In the genomic region with DNA sequence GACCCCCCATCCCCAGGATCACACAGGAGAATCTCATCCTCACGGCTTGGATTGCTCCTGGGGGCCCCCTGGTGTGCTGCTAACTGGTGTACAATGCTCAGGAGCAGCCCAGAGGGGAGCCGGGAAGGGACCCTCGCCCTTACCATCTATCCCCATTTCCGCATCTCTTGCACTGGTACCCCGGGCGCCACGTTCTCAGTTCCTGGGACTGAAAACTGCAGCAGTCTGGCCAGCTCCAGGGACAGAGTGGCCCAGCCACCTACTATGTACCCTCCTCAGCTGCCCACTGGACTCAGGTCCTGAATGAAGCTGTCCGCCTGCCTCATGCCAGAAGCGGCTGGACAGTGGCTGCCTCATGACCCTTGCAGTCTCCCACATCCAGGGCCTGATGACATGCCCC, we compare ENCODE assay signal across 23 cellular contexts. TPM values are rescaled to one million over a fixed set of nuclear protein-coding genes. Genes with fewer than 3 reads are reported as not detected.
"Had no signal": no experiment of that assay in that cellular context is flagged by ENCODE, and none has a peak within 500 bp of the region (broad histone marks: within the 10 kb centered on the region; RNA-seq: fewer than 3 reads in every experiment).

No MANE protein-coding gene starts in this region.

- H3K4me2 ChIP-seq: hepatocyte had no signal

- ATAC-seq: foreskin keratinocyte, gastroesophageal sphincter, heart left ventricle, left cardiac atrium, left lung, left ventricle myocardium superior, lower lobe of right lung, mucosa of descending colon had no signal

- FAIRE-seq: colon, frontal cortex had no signal

- H3K36me3 Mint-ChIP-seq: immature natural killer cell had no signal

- H3K9me3 ChIP-seq: esophagus muscularis mucosa, gastroesophageal sphincter, heart left ventricle, left lung, lower lobe of right lung, mucosa of descending colon had no signal

- H3K4me3 Mint-ChIP-seq: immature natural killer cell had no signal

- H3K4me1 Mint-ChIP-seq: immature natural killer cell had no signal

- H3K27me3 ChIP-seq: gastroesophageal sphincter, hepatocyte had no signal

- H3K27ac ChIP-seq: coronary artery, dorsolateral prefrontal cortex, esophagus muscularis mucosa, foreskin keratinocyte, gastroesophageal sphincter, heart left ventricle, hepatocyte, left lung, lower lobe of right lung had no signal

- H3K9me3 Mint-ChIP-seq: immature natural killer cell had no signal

- H3K79me2 ChIP-seq: hepatocyte had no signal

- H3K4me1 ChIP-seq: foreskin keratinocyte, left lung, lower lobe of right lung had no signal

- H3K36me3 ChIP-seq: esophagus muscularis mucosa, gastroesophageal sphincter, heart left ventricle, left lung, lower lobe of right lung had no signal

- H2AFZ ChIP-seq: hepatocyte had no signal

- H3K4me3 ChIP-seq: coronary artery, dorsolateral prefrontal cortex, esophagus muscularis mucosa, gastroesophageal sphincter, heart left ventricle, hepatocyte, left lung, lower lobe of right lung, mucosa of descending colon had no signal

- H3K27ac Mint-ChIP-seq: immature natural killer cell, mesothelial cell of epicardium had no signal

- DNase-seq: dermis blood vessel endothelial cell; effector CD4-positive, alpha-beta T cell; effector memory CD4-positive, alpha-beta T cell; foreskin keratinocyte; heart left ventricle; hypothalamus; immature natural killer cell; islet precursor cell; left cardiac atrium; left lung; left ventricle myocardium superior; lower lobe of right lung; mesenchymal stem cell had no signal

RNA-seq across cellular contexts. Expression of gene SMIM10L2A, which starts 2.7 kb away (rescaled TPM):
- total RNA-seq: fibroblast of villous mesenchyme had no signal
